ENCODE assay signal across 8 cellular contexts in genomic region chr17:1716912-1717695, GRCh38. TPM values are rescaled to one million over a fixed set of nuclear protein-coding genes. Genes with fewer than 3 reads are reported as not detected.
DNase-seq lines count a peak whose midpoint lies in the region; ATAC-seq and TF ChIP-seq lines count a peak whose summit lies in the region.

No MANE protein-coding gene starts in this region.

- H3K4me2 ChIP-seq in OCI-LY3 (ENCODE audit: low read length): peak overlapping the region; percentile 88

- H3K4me1 ChIP-seq in OCI-LY3 (ENCODE audit: low read length): peaks cover 19% of the 10 kb centered on the region

- in situ Hi-C loops in Caki2 (cut with HindIII; ENCODE audit: low pct_unique_long_range_greater_than_20kb, low sequenced_read_pairs): no loop called here

- no peaks in the 10 kb centered on the region for H3K36me3 ChIP-seq in OCI-LY3 (replicated peaks; ENCODE audit: low read depth, low read length)

- H3K27ac ChIP-seq in OCI-LY3 (ENCODE audit: low read length): peak overlapping the region; percentile 95

- H2AFZ ChIP-seq in OCI-LY3 (ENCODE audit: low read depth, low read length): peak overlapping the region; percentile 91; the same call in 1 of the 2 replicates

- H3K27me3 ChIP-seq in OCI-LY3 (ENCODE audit: low read depth, low read length): no peaks in the 10 kb centered on the region

- H3K4me3 ChIP-seq in OCI-LY3 (ENCODE audit: low read length) (peak overlapping the region; percentile 96), epithelial cell of esophagus (ENCODE audit: low read length) (peak overlapping the region; percentile 92)

- no peaks in the 10 kb centered on the region for H3K79me2 ChIP-seq in OCI-LY3 (ENCODE audit: low read length)

- H4K20me1 ChIP-seq in OCI-LY3 (ENCODE audit: insufficient read depth, low read length): no peaks in the 10 kb centered on the region

- TF ChIP-seq CTCF in OCI-LY3 (IDR thresholded peaks at IDR 0.05; ENCODE audit: low read depth, low read length) (no peak), epithelial cell of esophagus (IDR thresholded peaks at IDR 0.05; ENCODE audit: insufficient read depth, low read depth, low read length, missing control alignments) (no peak)

- peak overlapping the region; percentile 99 for H3K9ac ChIP-seq in OCI-LY3 (ENCODE audit: low read length)

- H3K9me3 ChIP-seq in OCI-LY3 (ENCODE audit: insufficient read depth, low read length): no peaks in the 10 kb centered on the region

- peak; percentile 40 for ATAC-seq in GM21423 (IDR thresholded peaks at IDR 0.05; ENCODE audit: unreplicated experiment)

- DNase-seq in Caki2 (ENCODE audit: low read depth) (peak; percentile 98), HuH-7 (ENCODE audit: low spot score) (peak; percentile 94), activated T-cell treated with anti-CD3 and anti-CD28 coated beads for 1 hour (ENCODE audit: low read depth) (peak; percentile 63), epithelial cell of esophagus (ENCODE audit: low read depth) (peak; percentile 99), middle frontal gyrus (ENCODE audit: extremely low spot score, low spot score) (peak; percentile 90)
- DNase-seq in stimulated activated CD8-positive, alpha-beta memory T cell treated with anti-CD3 and anti-CD28 coated beads, Interleukin-15, amount 100 ng/mL, for 48 hours (ENCODE audit: low read depth in 2 of 2): peak; percentile 78 to 82

RNA-seq across cellular contexts. Expression of gene TLCD2, which starts 6.9 kb away (rescaled TPM):
- total RNA-seq in Caki2 (2014; rRNA removed; shearing (Covaris generic); ENCODE audit: low replicate concordance): 0.20 and 1.0 TPM in 2 replicates

RNA-seq across cellular contexts. Expression of gene WDR81, which starts 7.4 kb away (rescaled TPM):
- total RNA-seq in Caki2 (2014; rRNA removed; shearing (Covaris generic); ENCODE audit: low replicate concordance): 2.9 and 3.7 TPM in 2 replicates

RNA-seq across cellular contexts. Expression of gene SERPINF2, which starts 25.6 kb away (rescaled TPM):
- total RNA-seq in Caki2 (2014; rRNA removed; shearing (Covaris generic); ENCODE audit: low replicate concordance): 0.14 and 0.68 TPM in 2 replicates

RNA-seq across cellular contexts. Expression of gene PRPF8, which starts 32.4 kb away (rescaled TPM):
- total RNA-seq in Caki2 (2014; rRNA removed; shearing (Covaris generic); ENCODE audit: low replicate concordance): 81.9 and 102 TPM in 2 replicates

RNA-seq across cellular contexts. Expression of gene SERPINF1, which starts 44.8 kb away (rescaled TPM):
- 5.2 TPM in 1 of 2 replicates, not detected in the other for total RNA-seq in Caki2 (2014; rRNA removed; shearing (Covaris generic); ENCODE audit: low replicate concordance)

Comparison
In these comparisons a context has a peak if more than half of its experiments do, and no peak if none do; other contexts are left out.
1. Peak in every context shown above with its lines: DNase-seq, ATAC-seq, H3K4me3 ChIP-seq and H3K27ac ChIP-seq.